ENCODE assay signal across 26 cellular contexts in the genomic region with DNA sequence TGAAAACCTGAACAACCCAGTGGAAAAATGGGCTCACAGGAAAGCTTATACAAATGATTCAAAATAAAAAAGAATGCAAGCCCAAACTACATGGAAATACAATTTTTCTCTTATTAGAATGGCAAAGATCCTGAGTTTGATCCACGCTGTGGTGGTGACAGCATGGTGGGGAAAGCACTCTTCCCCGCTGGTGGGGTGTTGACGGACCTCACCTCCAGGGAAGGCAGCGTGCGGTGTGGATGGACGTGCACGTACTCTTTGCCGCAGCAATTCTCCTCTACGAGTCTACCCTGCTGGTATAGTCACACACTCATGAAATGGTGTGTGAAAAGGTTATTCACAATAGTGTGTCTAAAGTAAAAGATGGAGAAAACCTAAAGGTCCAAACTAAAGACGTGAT. TPM values are rescaled to one million over a fixed set of nuclear protein-coding genes. Genes with fewer than 3 reads are reported as not detected.
DNase-seq lines count a peak whose midpoint lies in the region; ATAC-seq and TF ChIP-seq lines count a peak whose summit lies in the region.
"Had no signal": no experiment of that assay in that cellular context is flagged by ENCODE, and none has a peak within 500 bp of the region (broad histone marks: within the 10 kb centered on the region; RNA-seq: fewer than 3 reads in every experiment).

No MANE protein-coding gene starts in this region.

- no peak for ATAC-seq in GM23338
- ATAC-seq in GM21619 (IDR thresholded peaks at IDR 0.05; ENCODE audit: unreplicated experiment) = no peak
- ATAC-seq: GM12878 had no signal

- H3K9me2 ChIP-seq in GM23338 (ENCODE audit: insufficient read depth) = no peaks in the 10 kb centered on the region
- no peaks in the 10 kb centered on the region for H3K9me2 ChIP-seq in hepatocyte (replicated peaks; ENCODE audit: insufficient read depth)
- H3K9me2 ChIP-seq: SK-N-SH had no signal

- no peak overlapping the region for H3K4me3 Mint-ChIP-seq in GM23338
- H3K4me3 Mint-ChIP-seq: CD4-positive, alpha-beta T cell had no signal

- no peaks in the 10 kb centered on the region for H3F3A ChIP-seq in GM23338 (replicated peaks; ENCODE audit: low read depth)

- no peaks in the 10 kb centered on the region for H3K9me3 Mint-ChIP-seq in GM23338
- H3K9me3 Mint-ChIP-seq: CD4-positive, alpha-beta T cell had no signal

- H3K36me3 Mint-ChIP-seq in GM23338 (ENCODE audit: low read depth) = no peaks in the 10 kb centered on the region

- 86% methylated on average over 10 of the region's 10 CpGs for WGBS in hepatocyte (ENCODE audit: low lambda C conversion rate, missing lambda C conversion rate)

- no peaks in the 10 kb centered on the region for H3K79me2 ChIP-seq in GM23338 (replicated peaks; ENCODE audit: insufficient read depth)
- H3K79me2 ChIP-seq in hepatocyte = no peaks in the 10 kb centered on the region

- no peak overlapping the region for H3K4me3 ChIP-seq in GM23338
- H3K4me3 ChIP-seq in SJCRH30 = no peak overlapping the region
- no peak overlapping the region for H3K4me3 ChIP-seq in hepatocyte
- peak overlapping the region; percentile 2 for H3K4me3 ChIP-seq in rectal smooth muscle tissue (ENCODE audit: low read length)
- H3K4me3 ChIP-seq: BLaER1 treated with 17β-estradiol and CSF1 and Interleukin-3, amounts not matched to agents 10 nM and 100 nM; GM12878 had no signal

- no peaks in the 10 kb centered on the region for H4K20me1 ChIP-seq in GM23338 (replicated peaks; ENCODE audit: insufficient read depth)
- H4K20me1 ChIP-seq in hepatocyte (ENCODE audit: insufficient read depth, poor library complexity, severe bottlenecking) = no peaks in the 10 kb centered on the region
- H4K20me1 ChIP-seq: BLaER1 treated with 17β-estradiol and CSF1 and Interleukin-3, amounts not matched to agents 10 nM and 100 nM had no signal

- H3K4me1 ChIP-seq in GM23338 (ENCODE audit: insufficient read depth) (peaks cover 13% of the 10 kb centered on the region), SJCRH30 (peaks cover 16% of the 10 kb centered on the region), hepatocyte (ENCODE audit: insufficient read depth) (peaks cover 6% of the 10 kb centered on the region), rectal smooth muscle tissue (ENCODE audit: control insufficient read depth, insufficient read depth, low read length) (no peaks in the 10 kb centered on the region)

- H3K9ac ChIP-seq in rectal smooth muscle tissue (ENCODE audit: low read length) = no peak overlapping the region
- H3K9ac ChIP-seq: BLaER1 treated with 17β-estradiol and CSF1 and Interleukin-3, amounts not matched to agents 10 nM and 100 nM; SK-N-SH had no signal

- H3K9me3 ChIP-seq in SJCRH30 (replicated peaks) (no peaks in the 10 kb centered on the region), hepatocyte (ENCODE audit: low read depth) (no peaks in the 10 kb centered on the region)
- H3K9me3 ChIP-seq: BLaER1 treated with 17β-estradiol and CSF1 and Interleukin-3, amounts not matched to agents 10 nM and 100 nM; Peyer's patch; SK-N-SH had no signal

- no peak overlapping the region for H3K27ac Mint-ChIP-seq in GM23338
- H3K27ac Mint-ChIP-seq: CD4-positive, alpha-beta T cell had no signal

- H3K4me2 ChIP-seq in GM23338 = no peak overlapping the region
- no peak overlapping the region for H3K4me2 ChIP-seq in hepatocyte
- H3K4me2 ChIP-seq: BLaER1 treated with 17β-estradiol and CSF1 and Interleukin-3, amounts not matched to agents 10 nM and 100 nM; SK-N-SH had no signal

- no peaks in the 10 kb centered on the region for H3K36me3 ChIP-seq in GM23338 (ENCODE audit: insufficient read depth)
- no peaks in the 10 kb centered on the region for H3K36me3 ChIP-seq in SJCRH30
- H3K36me3 ChIP-seq in hepatocyte (replicated peaks; ENCODE audit: insufficient read depth, low read depth) = no peaks in the 10 kb centered on the region
- H3K36me3 ChIP-seq in rectal smooth muscle tissue (ENCODE audit: control insufficient read depth, insufficient read depth, low read length) = no peaks in the 10 kb centered on the region
- H3K36me3 ChIP-seq: BLaER1 treated with 17β-estradiol and CSF1 and Interleukin-3, amounts not matched to agents 10 nM and 100 nM; Peyer's patch had no signal

- H3K27ac ChIP-seq in GM23338 (ENCODE audit: low read depth) (no peak overlapping the region), SJCRH30 (peak overlapping the region; percentile 73), hepatocyte (peak overlapping the region; percentile 79), rectal smooth muscle tissue (ENCODE audit: low read depth, low read length) (no peak overlapping the region)
- H3K27ac ChIP-seq: BLaER1 treated with 17β-estradiol and CSF1 and Interleukin-3, amounts not matched to agents 10 nM and 100 nM; HL-60 had no signal

- TF ChIP-seq CTCF in GM23338 (conservative IDR thresholded peaks at IDR 0.05; ENCODE audit: low read depth in 2 of 2) (no peak), hepatocyte (IDR thresholded peaks at IDR 0.05; ENCODE audit: poor library complexity) (no peak)

- H3K27me3 ChIP-seq in GM23338 (ENCODE audit: insufficient read depth) (no peaks in the 10 kb centered on the region), SJCRH30 (no peaks in the 10 kb centered on the region), hepatocyte (no peaks in the 10 kb centered on the region), rectal smooth muscle tissue (ENCODE audit: control insufficient read depth, insufficient read depth, low read length) (no peaks in the 10 kb centered on the region)
- H3K27me3 ChIP-seq: BLaER1 treated with 17β-estradiol and CSF1 and Interleukin-3, amounts not matched to agents 10 nM and 100 nM; Peyer's patch had no signal

- H3K4me1 Mint-ChIP-seq in GM23338 = peaks cover 18% of the 10 kb centered on the region

- peaks cover 7% of the 10 kb centered on the region for H3K27me3 Mint-ChIP-seq in GM23338 (ENCODE audit: insufficient read depth, low read depth, poor library complexity)

- DNase-seq in GM23338 (ENCODE audit: low spot score) = no peak
- no peak for DNase-seq in SJCRH30
- DNase-seq in hepatocyte (ENCODE audit: low spot score) = no peak
- no peak for DNase-seq in D341Med (ENCODE audit: low spot score)
- DNase-seq in NCI-H187 treated with DMSO at 0.1 percent for 48 hours (lab: John Stamatoyannopoulos, UW) = no peak
- DNase-seq: AML-193; CD4-positive, alpha-beta T cell; GDM1; HCEC 1CT; MV-4-11; NCI-H1105; NCI-H146; NCI-H2029; NCI-H446; NCI-H524 treated with DMSO at 0.1 percent for 48 hours; OCI-M1; Peyer's patch; SIG-M5; SK-N-SH had no signal

- H2AFZ ChIP-seq in GM23338 = 0 out of 2 replicates have a peak overlapping the region, but pooled peaks have one; percentile 77
- no peak overlapping the region for H2AFZ ChIP-seq in hepatocyte

TF ChIP-seq in GM23338, 12 proteins besides CTCF, POLR2A, EP300 and RAD21 (continues in another document):
- no peak for TF ChIP-seq POLR2AphosphoS5 (IDR thresholded peaks at IDR 0.05; ENCODE audit: low read depth)
- TF ChIP-seq, protein P1, sequence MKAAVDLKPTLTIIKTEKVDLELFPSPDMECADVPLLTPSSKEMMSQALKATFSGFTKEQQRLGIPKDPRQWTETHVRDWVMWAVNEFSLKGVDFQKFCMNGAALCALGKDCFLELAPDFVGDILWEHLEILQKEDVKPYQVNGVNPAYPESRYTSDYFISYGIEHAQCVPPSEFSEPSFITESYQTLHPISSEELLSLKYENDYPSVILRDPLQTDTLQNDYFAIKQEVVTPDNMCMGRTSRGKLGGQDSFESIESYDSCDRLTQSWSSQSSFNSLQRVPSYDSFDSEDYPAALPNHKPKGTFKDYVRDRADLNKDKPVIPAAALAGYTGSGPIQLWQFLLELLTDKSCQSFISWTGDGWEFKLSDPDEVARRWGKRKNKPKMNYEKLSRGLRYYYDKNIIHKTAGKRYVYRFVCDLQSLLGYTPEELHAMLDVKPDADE (IDR thresholded peaks at IDR 0.05) = no peak

RNA-seq across cellular contexts. Expression of a gene that starts 5.9 kb away (rescaled TPM):
- 29.6 and 32.9 TPM in 2 replicates for total RNA-seq in GM23338 (2014; rRNA removed; shearing (Covaris generic))
- polyA plus RNA-seq in GM23338 (2016; fragmentation: Nextera tagmentation; extraction: Ambion mirVana) (33.2 and 33.7 TPM in 2 replicates), hepatocyte (13.5 and 18.0 TPM in 2 replicates)
- 31.5 and 43.1 TPM in 2 replicates for total RNA-seq in SJCRH30 (2014; rRNA removed; shearing (Covaris generic))
- 30.0 and 31.7 TPM in 2 replicates for total RNA-seq in hepatocyte

RNA-seq across cellular contexts. Expression of a gene that starts 32.0 kb away (rescaled TPM):
- total RNA-seq in GM23338 (2014; rRNA removed; shearing (Covaris generic)) = 0.85 TPM in 1 of 2 replicates, not detected in the other
- polyA plus RNA-seq in GM23338 (2016; fragmentation: Nextera tagmentation; extraction: Ambion mirVana) = 0.23 TPM in 1 of 2 replicates, not detected in the other
- total RNA-seq in SJCRH30 (2014; rRNA removed; shearing (Covaris generic)) = not detected in 2 replicates
- total RNA-seq in hepatocyte = 19.1 and 22.0 TPM in 2 replicates
- polyA plus RNA-seq in hepatocyte = 9.8 and 12.5 TPM in 2 replicates
- total RNA-seq: CD4-positive, alpha-beta T cell; LHCN-M2; MCF 10A had no signal
- polyA plus RNA-seq: SK-N-SH had no signal

Comparison
In these comparisons a context has a peak if more than half of its experiments do, and no peak if none do; other contexts are left out.
1. H3K27ac ChIP-seq: peak in SJCRH30 (single experiment) and hepatocyte (single experiment); none in GM23338 (single experiment) and rectal smooth muscle tissue (single experiment).
2. RNA of a gene that starts 32.0 kb away (total RNA-seq): 19.1 to 22.0 TPM in hepatocyte; 0.85 TPM in GM23338 and not detected in SJCRH30; every median in the first group is over 10 times any median in the second.